Comparison of ENCODE assay signal across 8 cellular contexts in genomic region chr3:158644345-158644908, GRCh38. TPM values are rescaled to one million over a fixed set of nuclear protein-coding genes. Genes with fewer than 3 reads are reported as not detected.
DNase-seq lines count a peak whose midpoint lies in the region; ATAC-seq, FAIRE-seq and TF ChIP-seq lines count a peak whose summit lies in the region.

Gene GFM1 (plus strand): TSS chr3:158644527. CDS start chr3:158644635, 108 bp downstream.

- ATAC-seq in GM21360 (IDR thresholded peaks at IDR 0.05; ENCODE audit: unreplicated experiment) = peak; percentile 99
- peak; percentile 95 for ATAC-seq in activated CD8-positive, alpha-beta memory T cell treated with anti-CD3 and anti-CD28 coated beads, Interleukin-2, amount 10 ng/mL, durations not matched to agents 7 days and 5 days

- H3K36me3 ChIP-seq in Caco-2 (ENCODE audit: control insufficient read depth, insufficient read depth, low read length) = no peaks in the 10 kb centered on the region
- H3K36me3 ChIP-seq in endodermal cell (ENCODE audit: control insufficient read depth, insufficient read depth, low read length) = peaks cover 32% of the 10 kb centered on the region

- TF ChIP-seq CTCF in Caco-2 (IDR thresholded peaks at IDR 0.05; ENCODE audit: insufficient read depth in 1 of 2, low read depth in 1 of 2, low read length in 1 of 2, severe bottlenecking in 1 of 2, unreplicated experiment in 1 of 2) (peak; percentile 70 to 94), endodermal cell (conservative IDR thresholded peaks at IDR 0.05) (peak; percentile 85)

- H3K4me1 ChIP-seq in Caco-2 = 0 out of 2 replicates have a peak, but pooled peaks cover 9% of the 10 kb centered on the region
- no peaks in the 10 kb centered on the region for H3K4me1 ChIP-seq in endodermal cell (ENCODE audit: control insufficient read depth, insufficient read depth, low read length)

- intact Hi-C loops in Caco-2 (cut with micrococcal nuclease; ENCODE audit: unreplicated experiment) = loop anchor here (5.0 kb wide), 2 partner anchors 77 to 107 kb away; no protein-coding TSS in a partner anchor

- H3K4me1 Mint-ChIP-seq in Caco-2 (ENCODE audit: low read depth, unreplicated experiment) = no peaks in the 10 kb centered on the region
- peaks cover 49% of the 10 kb centered on the region for H3K4me1 Mint-ChIP-seq in activated CD8-positive, alpha-beta memory T cell treated with anti-CD3 and anti-CD28 coated beads, Interleukin-2, amount 10 ng/mL, durations not matched to agents 7 days and 5 days
- peaks cover 5% of the 10 kb centered on the region for H3K4me1 Mint-ChIP-seq in endodermal cell

- DNase-seq in Caco-2 (peak; percentile 90 to 91), HTR-8/SVneo (ENCODE audit: insufficient read length, low spot score) (peak; percentile 88), NOMO-1 treated with dmso at 0.1 percent for 144 hours (lab: John Stamatoyannopoulos, UW; ENCODE audit: unreplicated experiment) (peak; percentile 98), endodermal cell (peak; percentile 95), mesenteric fat pad (ENCODE audit: low spot score) (peak; percentile 94)
- peak; percentile 92 for DNase-seq in activated CD8-positive, alpha-beta memory T cell treated with anti-CD3 and anti-CD28 coated beads, Interleukin-2, amount 10 ng/mL, durations not matched to agents 7 days and 5 days
- DNase-seq in stimulated activated CD8-positive, alpha-beta memory T cell treated with anti-CD3 and anti-CD28 coated beads, Interleukin-15, amount 100 ng/mL, for 4 hours (ENCODE audit: low read depth in 2 of 2) = peak; percentile 71 to 77

- H3K4me3 Mint-ChIP-seq in Caco-2 (ENCODE audit: unreplicated experiment) (peak within 1 kb of the TSS; percentile 84), endodermal cell (peak within 1 kb of the TSS; percentile 98)
- peak within 1 kb of the TSS; percentile 97 for H3K4me3 Mint-ChIP-seq in activated CD8-positive, alpha-beta memory T cell treated with anti-CD3 and anti-CD28 coated beads, Interleukin-2, amount 10 ng/mL, durations not matched to agents 7 days and 5 days

- H3K36me3 Mint-ChIP-seq in Caco-2 (ENCODE audit: insufficient read depth, unreplicated experiment) (peaks cover 20% of the 10 kb centered on the region), endodermal cell (ENCODE audit: low read depth) (peaks cover 23% of the 10 kb centered on the region)
- peaks cover 20% of the 10 kb centered on the region for H3K36me3 Mint-ChIP-seq in activated CD8-positive, alpha-beta memory T cell treated with anti-CD3 and anti-CD28 coated beads, Interleukin-2, amount 10 ng/mL, durations not matched to agents 7 days and 5 days

- CTCF ChIA-PET in Caco-2 (lab: Charles Lee) = interaction anchor here (0.6 to 1.8 kb wide), 9 partner anchors 16 to 1610 kb away, joined by 3 to 31 read pairs (median 4); partner anchors contain the start of genes MFSD1 and RSRC1
- CTCF ChIA-PET in activated CD8-positive, alpha-beta memory T cell treated with anti-CD3 and anti-CD28 coated beads, Interleukin-2, amount 10 ng/mL, durations not matched to agents 7 days and 5 days (lab: Charles Lee) = interaction anchor here (0.6 to 3.4 kb wide), 29 partner anchors 8 to 1036 kb away, joined by 3 to 43 read pairs (median 4); partner anchors contain the start of genes LXN, MFSD1, MLF1 and RSRC1

- no TSS peak for BruUV-seq in Caco-2 (replicated peaks; lab: Mats Ljungman, UMichigan)

- H3K27ac ChIP-seq in endodermal cell (ENCODE audit: low read depth, low read length) = peak within 1 kb of the TSS; percentile 83

- peak within 1 kb of the TSS; percentile 97 for H3K4me3 ChIP-seq in Caco-2 (ENCODE audit: low read depth, low read length)
- H3K4me3 ChIP-seq in endodermal cell (ENCODE audit: low read length) = peak within 1 kb of the TSS; percentile 99

- H3K9me3 ChIP-seq in Caco-2 (no peaks in the 10 kb centered on the region), endodermal cell (ENCODE audit: control insufficient read depth, low read length) (no peaks in the 10 kb centered on the region)

- H3K9me3 Mint-ChIP-seq in Caco-2 (ENCODE audit: unreplicated experiment) (no peaks in the 10 kb centered on the region), endodermal cell (peaks cover 7% of the 10 kb centered on the region)
- no peaks in the 10 kb centered on the region for H3K9me3 Mint-ChIP-seq in activated CD8-positive, alpha-beta memory T cell treated with anti-CD3 and anti-CD28 coated beads, Interleukin-2, amount 10 ng/mL, durations not matched to agents 7 days and 5 days (ENCODE audit: low read depth)

- POLR2A ChIA-PET in Caco-2 (lab: Charles Lee) = interaction anchor here (0.6 to 1.0 kb wide), 4 partner anchors 15 to 157 kb away, joined by 3 to 5 read pairs (median 4); partner anchors contain the start of gene MFSD1

- H3K27ac Mint-ChIP-seq in Caco-2 (ENCODE audit: unreplicated experiment) = peak within 1 kb of the TSS; percentile 91
- peak within 1 kb of the TSS; percentile 91 for H3K27ac Mint-ChIP-seq in activated CD8-positive, alpha-beta memory T cell treated with anti-CD3 and anti-CD28 coated beads, Interleukin-2, amount 10 ng/mL, durations not matched to agents 7 days and 5 days
- peak within 1 kb of the TSS; percentile 97 for H3K27ac Mint-ChIP-seq in endodermal cell

- H3K27me3 Mint-ChIP-seq in Caco-2 (ENCODE audit: insufficient read depth, unreplicated experiment) (no peaks in the 10 kb centered on the region), endodermal cell (ENCODE audit: insufficient read depth) (peaks cover 2% of the 10 kb centered on the region)
- no peaks in the 10 kb centered on the region for H3K27me3 Mint-ChIP-seq in activated CD8-positive, alpha-beta memory T cell treated with anti-CD3 and anti-CD28 coated beads, Interleukin-2, amount 10 ng/mL, durations not matched to agents 7 days and 5 days

- no peaks in the 10 kb centered on the region; the same call in 1 of the 2 replicates for H3K27me3 ChIP-seq in Caco-2 (replicated peaks; ENCODE audit: control insufficient read depth, insufficient read depth, low read length)
- no peaks in the 10 kb centered on the region for H3K27me3 ChIP-seq in endodermal cell (ENCODE audit: control insufficient read depth, insufficient read depth, low read length, poor library complexity, severe bottlenecking)

- FAIRE-seq in HTR-8/SVneo (lab: Jason Lieb, UNC) = peak; percentile 87

- peak within 1 kb of the TSS; percentile 72 for H3K9ac ChIP-seq in endodermal cell (ENCODE audit: extremely low read depth, low read length, poor library complexity, severe bottlenecking)

- 1% methylated on average over 13 to 42 of the region's 42 CpGs for WGBS in endodermal cell (ENCODE audit: insufficient coverage in 1 of 2, insufficient read length in 1 of 2), 2 experiments

RNA-seq across cellular contexts. Expression of gene GFM1, which starts in this region (rescaled TPM):
- total RNA-seq in Caco-2 (2022) (52.4 and 58.2 TPM in 2 replicates), endodermal cell (10 to 100 TPM; 29.4 to 37.4 TPM), mesenteric fat pad (60.1 TPM)
- total RNA-seq in activated CD8-positive, alpha-beta memory T cell treated with anti-CD3 and anti-CD28 coated beads, Interleukin-2, amount 10 ng/mL, durations not matched to agents 7 days and 5 days = 10 to 100 TPM; 39.4 to 50.9 TPM
- 32.4 TPM for polyA plus RNA-seq in endodermal cell (2013, experiment 1 of 2)
- 28.9 TPM for polyA plus RNA-seq in endodermal cell (2013, experiment 2 of 2)

Comparison
In these comparisons a context has a peak if more than half of its experiments do, and no peak if none do; other contexts are left out.
1. Peak in every context shown above with its lines: DNase-seq, ATAC-seq, H3K4me3 ChIP-seq and H3K27ac ChIP-seq.